In the genomic region with DNA sequence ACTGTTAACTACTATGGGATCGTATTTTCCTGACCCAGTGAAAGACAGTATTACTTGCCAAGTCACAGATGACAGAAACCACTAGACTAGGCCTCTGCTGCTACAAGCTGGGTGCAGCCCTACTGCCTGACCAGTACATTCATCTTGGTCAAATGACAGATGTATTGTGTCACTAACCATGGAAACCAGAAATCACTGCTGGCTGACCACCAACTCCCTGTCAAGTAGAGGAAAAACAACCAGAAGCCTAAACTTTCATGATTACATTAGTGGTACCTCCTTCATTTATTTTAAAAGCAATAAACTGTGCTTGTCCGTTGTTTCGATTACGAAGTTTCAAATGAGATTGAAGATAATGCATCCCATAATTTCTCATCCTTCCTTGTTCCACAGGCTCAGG, we compare ENCODE assay signal across 12 cellular contexts.
A peak's percentile ranks its signal among the peaks of the same experiment; 100 is the strongest.
DNase-seq lines count a peak whose midpoint lies in the region; ATAC-seq and TF ChIP-seq lines count a peak whose summit lies in the region.
"Had no signal": no experiment of that assay in that cellular context is flagged by ENCODE, and none has a peak within 500 bp of the region (broad histone marks: within the 10 kb centered on the region; RNA-seq: fewer than 3 reads in every experiment).

No MANE protein-coding gene starts in this region.

- H2AFZ ChIP-seq in IMR-90 (replicated peaks; ENCODE audit: low read length, poor library complexity): no peak overlapping the region
- H2AFZ ChIP-seq: hepatocyte had no signal

- H3K27me3 Mint-ChIP-seq in chondrocyte (ENCODE audit: low read depth): no peaks in the 10 kb centered on the region
- H3K27me3 Mint-ChIP-seq in activated CD8-positive, alpha-beta T cell treated with anti-CD3 and anti-CD28 coated beads, Interleukin-2, amount 10 ng/mL, durations not matched to agents 7 days and 5 days (ENCODE audit: low read depth): no peaks in the 10 kb centered on the region

- no peak overlapping the region for H3K9ac ChIP-seq in IMR-90 (ENCODE audit: low read depth, low read length)

- H4K20me1 ChIP-seq in IMR-90 (ENCODE audit: insufficient read depth, low read length): no peaks in the 10 kb centered on the region

- peak overlapping the region; percentile 6 for H3K27ac Mint-ChIP-seq in chondrocyte (ENCODE audit: unreplicated experiment)
- no peak overlapping the region for H3K27ac Mint-ChIP-seq in activated CD8-positive, alpha-beta T cell treated with anti-CD3 and anti-CD28 coated beads, Interleukin-2, amount 10 ng/mL, durations not matched to agents 7 days and 5 days

- no peaks in the 10 kb centered on the region for H3K9me3 ChIP-seq in IMR-90 (ENCODE audit: control insufficient read depth, insufficient read depth, low read length)

- H3K4me3 Mint-ChIP-seq in chondrocyte (ENCODE audit: unreplicated experiment): no peak overlapping the region
- no peak overlapping the region for H3K4me3 Mint-ChIP-seq in activated CD8-positive, alpha-beta T cell treated with anti-CD3 and anti-CD28 coated beads, Interleukin-2, amount 10 ng/mL, durations not matched to agents 7 days and 5 days

- H3K4me1 ChIP-seq in IMR-90 (ENCODE audit: control insufficient read depth, insufficient read depth, low read length): no peaks in the 10 kb centered on the region

- ATAC-seq in IMR-90 (ENCODE audit: low read depth) (peak; percentile 73), GM18505 (IDR thresholded peaks at IDR 0.05; ENCODE audit: unreplicated experiment) (no peak)
- ATAC-seq in activated CD8-positive, alpha-beta T cell treated with anti-CD3 and anti-CD28 coated beads, Interleukin-2, amount 10 ng/mL, durations not matched to agents 7 days and 5 days: no peak

- H4K8ac ChIP-seq in IMR-90 (ENCODE audit: low read depth in 2 of 2, low read length in 2 of 2): no peak overlapping the region

- H2BK20ac ChIP-seq in IMR-90 (ENCODE audit: low read depth, low read length): no peak overlapping the region

- H3K27me3 ChIP-seq in IMR-90 (ENCODE audit: control insufficient read depth, insufficient read depth, low read length): no peaks in the 10 kb centered on the region
- H3K27me3 ChIP-seq in layer of hippocampus (ENCODE audit: control insufficient read depth, insufficient read depth, low read length): no peaks in the 10 kb centered on the region
- H3K27me3 ChIP-seq: hepatocyte had no signal

- POLR2A ChIA-PET in IMR-90 (lab: Charles Lee; ENCODE audit: unreplicated experiment): no interaction called here
- POLR2A ChIA-PET in activated CD8-positive, alpha-beta T cell treated with anti-CD3 and anti-CD28 coated beads, Interleukin-2, amount 10 ng/mL, durations not matched to agents 7 days and 5 days (lab: Charles Lee): no interaction called here

- H3K27ac ChIP-seq in IMR-90 (ENCODE audit: insufficient read depth, low read length): no peak overlapping the region
- peak overlapping the region; percentile 17 for H3K27ac ChIP-seq in layer of hippocampus (ENCODE audit: low read depth, low read length)
- H3K27ac ChIP-seq: hepatocyte, HL-60 had no signal

- TF ChIP-seq CTCF in IMR-90 (conservative IDR thresholded peaks at IDR 0.05; ENCODE audit: low read depth, low read length) (no peak), chondrocyte (IDR thresholded peaks at IDR 0.05) (no peak)

- no peaks in the 10 kb centered on the region for H3K36me3 ChIP-seq in IMR-90 (ENCODE audit: control insufficient read depth, insufficient read depth, low read length)

- no peaks in the 10 kb centered on the region for H3K36me3 Mint-ChIP-seq in chondrocyte (ENCODE audit: low read depth)
- H3K36me3 Mint-ChIP-seq in activated CD8-positive, alpha-beta T cell treated with anti-CD3 and anti-CD28 coated beads, Interleukin-2, amount 10 ng/mL, durations not matched to agents 7 days and 5 days (ENCODE audit: low read depth): no peaks in the 10 kb centered on the region

- H3K4me2 ChIP-seq in IMR-90 (ENCODE audit: low read depth, low read length): no peak overlapping the region
- H3K4me2 ChIP-seq: hepatocyte had no signal

- WGBS in IMR-90 (ENCODE audit: extremely low coverage in 2 of 2, insufficient read length in 1 of 2), 2 experiments: 0% methylated on average over 1 of the region's 4 CpGs; no CpG with 5 or more reads in 1 of the 2 experiments

- H2BK120ac ChIP-seq in IMR-90 (ENCODE audit: low read depth, low read length): no peak overlapping the region

- H2AK5ac ChIP-seq in IMR-90 (ENCODE audit: low read depth, low read length): no peak overlapping the region

- H3K4me1 Mint-ChIP-seq in chondrocyte (ENCODE audit: low read depth): peaks cover 14% of the 10 kb centered on the region
- no peaks in the 10 kb centered on the region for H3K4me1 Mint-ChIP-seq in activated CD8-positive, alpha-beta T cell treated with anti-CD3 and anti-CD28 coated beads, Interleukin-2, amount 10 ng/mL, durations not matched to agents 7 days and 5 days (ENCODE audit: low read depth)

- H2BK15ac ChIP-seq in IMR-90 (ENCODE audit: low read depth, low read length): no peak overlapping the region

- H3K79me1 ChIP-seq in IMR-90 (ENCODE audit: low read depth in 1 of 2, low read length in 2 of 2): no peaks in the 10 kb centered on the region

- H2BK5ac ChIP-seq in IMR-90 (ENCODE audit: low read depth, low read length, poor library complexity, severe bottlenecking): no peak overlapping the region

- dilution Hi-C loops in IMR-90 (cut with HindIII; ENCODE audit: low sequenced_read_pairs, unreplicated experiment): no loop called here

- TF ChIP-seq POLR2A in IMR-90 (IDR thresholded peaks at IDR 0.05; ENCODE audit: low read depth, low read length): no peak
- TF ChIP-seq POLR2A in GM18505 (IDR thresholded peaks at IDR 0.05; ENCODE audit: borderline replicate concordance, extremely low read depth, insufficient read depth, insufficient read length): no peak

- H3K4me3 ChIP-seq in IMR-90 (ENCODE audit: insufficient read depth, low read depth, low read length): no peak overlapping the region
- H3K4me3 ChIP-seq: hepatocyte had no signal

- no peaks in the 10 kb centered on the region for H3K9me1 ChIP-seq in IMR-90 (ENCODE audit: insufficient read depth, low read length)

- intact Hi-C loops in IMR-90 (cut with micrococcal nuclease): no loop called here

- no peak overlapping the region for H2AK9ac ChIP-seq in IMR-90 (replicated peaks; ENCODE audit: low read depth, low read length, poor library complexity)

- H3K14ac ChIP-seq in IMR-90 (replicated peaks; ENCODE audit: low read depth, low read length): no peak overlapping the region

- H3K23ac ChIP-seq in IMR-90 (ENCODE audit: low read depth, low read length): no peak overlapping the region

- no peak overlapping the region for H3K56ac ChIP-seq in IMR-90 (ENCODE audit: extremely low read depth, insufficient read depth, low read length)

- H3K4ac ChIP-seq in IMR-90 (ENCODE audit: low read depth, low read length): no peak overlapping the region

- no peak overlapping the region for H4K5ac ChIP-seq in IMR-90 (ENCODE audit: low read depth, low read length)

- H3K18ac ChIP-seq in IMR-90 (ENCODE audit: low read depth, low read length): no peak overlapping the region

- in situ Hi-C loops in IMR-90 (cut with MboI; ENCODE audit: low sequenced_read_pairs): loop anchor here (5.0 kb wide), 1 partner anchor 622 kb away; no protein-coding TSS in a partner anchor

- no peaks in the 10 kb centered on the region for H3K9me3 Mint-ChIP-seq in chondrocyte (ENCODE audit: low read depth)
- no peaks in the 10 kb centered on the region for H3K9me3 Mint-ChIP-seq in activated CD8-positive, alpha-beta T cell treated with anti-CD3 and anti-CD28 coated beads, Interleukin-2, amount 10 ng/mL, durations not matched to agents 7 days and 5 days (ENCODE audit: insufficient read depth)

- TF ChIP-seq RAD21 in IMR-90 (IDR thresholded peaks at IDR 0.05; ENCODE audit: low read length): no peak

- no TSS peak for BruUV-seq in IMR-90 (replicated peaks; lab: Mats Ljungman, UMichigan)

- DNase-seq in IMR-90 (peak; percentile 59), chondrocyte (ENCODE audit: low spot score) (no peak), stromal cell of bone marrow (ENCODE audit: low read depth) (peak; percentile 85), GDM1 (lab: John Stamatoyannopoulos, UW) (no peak), SKM-1 (lab: John Stamatoyannopoulos, UW; ENCODE audit: unreplicated experiment) (no peak)
- DNase-seq in activated CD8-positive, alpha-beta T cell treated with anti-CD3 and anti-CD28 coated beads, Interleukin-2, amount 10 ng/mL, durations not matched to agents 7 days and 5 days: no peak
- DNase-seq: activated naive CD4-positive, alpha-beta T cell treated with anti-CD3 and anti-CD28 coated beads, Interleukin-2, amount 50 U/mL, for 16 hours; NCI-H345 had no signal

- H4K91ac ChIP-seq in IMR-90 (ENCODE audit: insufficient read depth, low read depth, low read length): no peak overlapping the region

- CTCF ChIA-PET in IMR-90 (lab: Yijun Ruan, JAX): no interaction called here
- CTCF ChIA-PET in activated CD8-positive, alpha-beta T cell treated with anti-CD3 and anti-CD28 coated beads, Interleukin-2, amount 10 ng/mL, durations not matched to agents 7 days and 5 days (lab: Charles Lee): no interaction called here

TF ChIP-seq in IMR-90, 13 proteins besides CTCF, POLR2A, EP300 and RAD21 (continues in another document):
- TF ChIP-seq NFE2L2 (IDR thresholded peaks at IDR 0.05; ENCODE audit: low read depth, low read length) (no peak), FOS (IDR thresholded peaks at IDR 0.05; ENCODE audit: low read depth, low read length) (no peak), CEBPB (IDR thresholded peaks at IDR 0.05; ENCODE audit: low read depth, low read length) (no peak), RCOR1 (IDR thresholded peaks at IDR 0.05; ENCODE audit: insufficient replicate concordance, low read length) (no peak), MXI1 (IDR thresholded peaks at IDR 0.05; ENCODE audit: borderline replicate concordance, low read depth, low read length) (no peak), SMC3 (IDR thresholded peaks at IDR 0.05; ENCODE audit: low read depth, low read length) (no peak)
- TF ChIP-seq, protein P1, sequence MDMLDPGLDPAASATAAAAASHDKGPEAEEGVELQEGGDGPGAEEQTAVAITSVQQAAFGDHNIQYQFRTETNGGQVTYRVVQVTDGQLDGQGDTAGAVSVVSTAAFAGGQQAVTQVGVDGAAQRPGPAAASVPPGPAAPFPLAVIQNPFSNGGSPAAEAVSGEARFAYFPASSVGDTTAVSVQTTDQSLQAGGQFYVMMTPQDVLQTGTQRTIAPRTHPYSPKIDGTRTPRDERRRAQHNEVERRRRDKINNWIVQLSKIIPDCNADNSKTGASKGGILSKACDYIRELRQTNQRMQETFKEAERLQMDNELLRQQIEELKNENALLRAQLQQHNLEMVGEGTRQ (IDR thresholded peaks at IDR 0.05; ENCODE audit: low read depth, low read length): no peak
- TF ChIP-seq, protein P2, sequence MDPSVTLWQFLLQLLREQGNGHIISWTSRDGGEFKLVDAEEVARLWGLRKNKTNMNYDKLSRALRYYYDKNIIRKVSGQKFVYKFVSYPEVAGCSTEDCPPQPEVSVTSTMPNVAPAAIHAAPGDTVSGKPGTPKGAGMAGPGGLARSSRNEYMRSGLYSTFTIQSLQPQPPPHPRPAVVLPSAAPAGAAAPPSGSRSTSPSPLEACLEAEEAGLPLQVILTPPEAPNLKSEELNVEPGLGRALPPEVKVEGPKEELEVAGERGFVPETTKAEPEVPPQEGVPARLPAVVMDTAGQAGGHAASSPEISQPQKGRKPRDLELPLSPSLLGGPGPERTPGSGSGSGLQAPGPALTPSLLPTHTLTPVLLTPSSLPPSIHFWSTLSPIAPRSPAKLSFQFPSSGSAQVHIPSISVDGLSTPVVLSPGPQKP (IDR thresholded peaks at IDR 0.05; ENCODE audit: borderline replicate concordance, low read depth, low read length): no peak

Comparison
In these comparisons a context has a peak if more than half of its experiments do, and no peak if none do; other contexts are left out.
1. DNase-seq: peak in IMR-90 (single experiment) and stromal cell of bone marrow (single experiment); none in chondrocyte (single experiment), activated CD8-positive, alpha-beta T cell treated with anti-CD3 and anti-CD28 coated beads, Interleukin-2, amount 10 ng/mL, durations not matched to agents 7 days and 5 days (single experiment), GDM1 (single experiment) and SKM-1 (single experiment).